Comparison of ENCODE assay signal across 27 cellular contexts in genomic region chr2:151102196-151102692, GRCh38.
DNase-seq lines count a peak whose midpoint lies in the region; ATAC-seq and TF ChIP-seq lines count a peak whose summit lies in the region.
"Had no signal": no experiment of that assay in that cellular context is flagged by ENCODE, and none has a peak within 500 bp of the region (broad histone marks: within the 10 kb centered on the region; RNA-seq: fewer than 3 reads in every experiment).

No MANE protein-coding gene starts in this region.

- no peaks in the 10 kb centered on the region for H3K27me3 ChIP-seq in osteoblast (ENCODE audit: insufficient read depth, low read length)

- peaks cover 5% of the 10 kb centered on the region for H3K4me1 ChIP-seq in osteoblast (ENCODE audit: insufficient read depth, low read length)

- TF ChIP-seq CTCF in brain (conservative IDR thresholded peaks at IDR 0.05) (no peak), osteoblast (IDR thresholded peaks at IDR 0.05; ENCODE audit: extremely low read depth, low read depth, low read length) (no peak), foreskin fibroblast (IDR thresholded peaks at IDR 0.05; ENCODE audit: low read depth, low read length) (no peak)

- no peak for ATAC-seq in HG03097 (IDR thresholded peaks at IDR 0.05; ENCODE audit: low FRiP score, unreplicated experiment)
- ATAC-seq: CD8-positive, alpha-beta T cell; GM23338; HepG2; K562 had no signal

- H2AFZ ChIP-seq in osteoblast (ENCODE audit: low read length): no peak overlapping the region
- H2AFZ ChIP-seq: GM23338 had no signal

- no peaks in the 10 kb centered on the region for H4K20me1 ChIP-seq in osteoblast (ENCODE audit: insufficient read depth, low read length)

- DNase-seq in DMS 273 (lab: John Stamatoyannopoulos, UW; ENCODE audit: unreplicated experiment) (peak; percentile 62), DMS 273 treated with DMSO at 0.1 percent for 48 hours (lab: John Stamatoyannopoulos, UW) (no peak), NCI-H524 (lab: John Stamatoyannopoulos, UW) (peak; percentile 75 to 89), osteoblast (ENCODE audit: insufficient read length, low spot score, missing footprints) (peak; percentile 36), COR-L47 (lab: John Stamatoyannopoulos, UW) (no peak), foreskin fibroblast (no peak)
- DNase-seq: Calu3; CD8-positive, alpha-beta T cell; DMS53; H9; Kasumi-1; NCI-H1105 treated with DMSO at 0.1 percent for 48 hours; NCI-H146; NCI-H2029 treated with DMSO at 0.1 percent for 48 hours; NCI-H345; NCI-H526; OCI-M1; SIG-M5 had no signal

- no peaks in the 10 kb centered on the region for H3K79me2 ChIP-seq in osteoblast (ENCODE audit: insufficient read depth, low read length)

- H3K4me3 ChIP-seq in osteoblast (ENCODE audit: insufficient read depth, low read length) (no peak overlapping the region), foreskin fibroblast (ENCODE audit: low read depth in 1 of 2, low read length in 2 of 2) (no peak overlapping the region)
- H3K4me3 ChIP-seq: GM23338, K562, SK-N-MC had no signal

- peaks cover 5% of the 10 kb centered on the region for H3K36me3 Mint-ChIP-seq in brain
- H3K36me3 Mint-ChIP-seq: CD8-positive, alpha-beta T cell had no signal

- no peaks in the 10 kb centered on the region for H3K36me3 ChIP-seq in osteoblast (ENCODE audit: insufficient read depth, low read length)

- H3K27me3 Mint-ChIP-seq in brain: no peaks in the 10 kb centered on the region
- H3K27me3 Mint-ChIP-seq: B cell had no signal

- peak overlapping the region in 1 of 5 experiments; percentile 24 for H3K4me3 Mint-ChIP-seq in brain
- H3K4me3 Mint-ChIP-seq: B cell; CD8-positive, alpha-beta T cell; GM23338; H9 had no signal

- H3K9me3 ChIP-seq in osteoblast (ENCODE audit: low read depth, low read length): no peaks in the 10 kb centered on the region

- H3K9me3 Mint-ChIP-seq in brain: peaks cover 0 to 25% (median 13%) of the 10 kb centered on the region in 5 experiments

- peaks cover 35% of the 10 kb centered on the region for H3K4me1 Mint-ChIP-seq in brain
- H3K4me1 Mint-ChIP-seq: B cell, GM23338 had no signal

- peak overlapping the region; percentile 38 to 89 (median 75) for H3K27ac Mint-ChIP-seq in brain
- H3K27ac Mint-ChIP-seq: B cell; CD8-positive, alpha-beta T cell; GM23338 had no signal

- H3K27ac ChIP-seq in osteoblast (ENCODE audit: low read depth, low read length): no peak overlapping the region
- H3K27ac ChIP-seq: 22Rv1, C4-2B, SK-N-MC had no signal

- no peak overlapping the region for H3K4me2 ChIP-seq in osteoblast (ENCODE audit: insufficient read depth, low read length)
- H3K4me2 ChIP-seq: GM23338 had no signal

Comparison
In these comparisons a context has a peak if more than half of its experiments do, and no peak if none do; other contexts are left out.
1. DNase-seq: peak in DMS 273 (single experiment), NCI-H524 (2 of 2) and osteoblast (single experiment); none in DMS 273 treated with DMSO at 0.1 percent for 48 hours (single experiment), COR-L47 (single experiment) and foreskin fibroblast (0 of 2).